30 cellular contexts compared by ENCODE assay signal in the genomic region with DNA sequence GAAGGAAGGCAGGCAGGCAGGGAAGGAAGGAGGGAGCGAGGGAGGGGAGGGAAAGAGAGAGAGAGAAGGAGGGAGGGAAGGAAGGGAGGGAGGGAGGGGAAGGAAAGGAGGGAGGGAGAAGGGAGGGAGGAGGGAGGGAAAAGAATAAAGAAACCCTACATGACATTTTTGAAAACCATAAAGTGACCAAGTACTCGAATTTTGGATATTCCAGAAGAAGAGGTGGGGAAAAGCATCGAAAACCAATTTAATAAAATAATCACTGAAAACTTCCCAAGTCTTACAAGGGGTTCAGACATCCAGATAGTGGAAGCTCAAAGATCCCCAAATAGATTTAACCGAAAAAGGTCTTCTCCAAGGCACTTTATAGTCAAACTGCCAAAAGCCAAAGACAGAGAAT. TPM values are rescaled to one million over a fixed set of nuclear protein-coding genes. Genes with fewer than 3 reads are reported as not detected.
"Had no signal": no experiment of that assay in that cellular context is flagged by ENCODE, and none has a peak within 500 bp of the region (broad histone marks: within the 10 kb centered on the region; RNA-seq: fewer than 3 reads in every experiment).

No MANE protein-coding gene starts in this region.

- H3K4me1 ChIP-seq: stomach, suprapubic skin, testis, thyroid gland, tibial artery, tibial nerve, transverse colon, upper lobe of left lung, upper lobe of right lung, uterus, vagina had no signal

- H3K4me3 ChIP-seq: stomach, suprapubic skin, testis, thoracic aorta, thyroid gland, tibial artery, tibial nerve, transverse colon, upper lobe of left lung, upper lobe of right lung, uterus, vagina had no signal

- H3K9me3 ChIP-seq: stomach, suprapubic skin, testis, thoracic aorta, thyroid gland, tibial nerve, transverse colon, upper lobe of left lung, upper lobe of right lung, uterus, vagina had no signal

- DNase-seq: stimulated activated CD4-positive, alpha-beta T cell treated with anti-CD3 and anti-CD28 coated beads, Interleukin-2, amount 100 ng/mL, for 48 hours; stimulated activated CD4-positive, alpha-beta T cell treated with anti-CD3 and anti-CD28 coated beads, Interleukin-4, amount 100 ng/mL, for 1 hour; stimulated activated CD4-positive, alpha-beta T cell treated with anti-CD3 and anti-CD28 coated beads, Interleukin-4, amount 100 ng/mL, for 24 hours; stimulated activated CD8-positive, alpha-beta memory T cell treated with anti-CD3 and anti-CD28 coated beads, Interleukin-4, amount 100 ng/mL, for 48 hours; stimulated activated naive B cell treated with anti-CD40 and anti-IgM and Interleukin-4, amounts not matched to agents 10 μg/mL and 1 μg/mL and 100 μg/mL, for 72 hours; stimulated activated naive CD4-positive, alpha-beta T cell; stimulated activated naive CD4-positive, alpha-beta T cell treated with Interleukin-2 at 50 U/mL for 16 hours; stimulated activated naive CD8-positive, alpha-beta T cell treated with anti-CD3 and anti-CD28 coated beads, Interleukin-15, amount 100 ng/mL, for 72 hours; stimulated activated naive CD8-positive, alpha-beta T cell treated with anti-CD3 and anti-CD28 coated beads, Interleukin-15, Interleukin-2, amounts not matched to agents 100 U/mL and 50 U/mL, for 24 hours; stomach; substantia nigra; testis; thyroid gland; tibial artery; transverse colon; trophoblast cell; upper lobe of left lung; upper lobe of right lung; uterus had no signal

- ATAC-seq: stimulated activated effector memory CD8-positive, alpha-beta T cell treated with anti-CD3 and anti-CD28 coated beads, Interleukin-12 subunit alpha, Interleukin-12 subunit beta, amount 100 ng/mL, for 72 hours; stimulated activated memory B cell treated with anti-CD40 and anti-IgM and Interleukin-4, amounts not matched to agents 10 μg/mL and 1 μg/mL and 100 μg/mL, for 72 hours; stimulated activated naive B cell treated with anti-CD40 and anti-IgM and Interleukin-4, amounts not matched to agents 10 μg/mL and 1 μg/mL and 100 μg/mL, for 72 hours; stimulated activated naive CD8-positive, alpha-beta T cell treated with anti-CD3 and anti-CD28 coated beads, Interleukin-15, amount 100 ng/mL, for 72 hours; stimulated activated naive CD8-positive, alpha-beta T cell treated with anti-CD3 and anti-CD28 coated beads, Interleukin-15, Interleukin-2, amounts not matched to agents 100 U/mL and 50 U/mL, for 24 hours; upper lobe of right lung had no signal

- H3K27me3 ChIP-seq: stomach, suprapubic skin, testis, thyroid gland, tibial nerve, transverse colon, upper lobe of left lung, upper lobe of right lung, uterus, vagina had no signal

- FAIRE-seq: urothelium cell line had no signal

- H3K36me3 ChIP-seq: stomach, suprapubic skin, thoracic aorta, thyroid gland, tibial artery, tibial nerve, transverse colon, upper lobe of left lung, upper lobe of right lung, uterus, vagina had no signal

- H3K27ac ChIP-seq: stomach, suprapubic skin, testis, thoracic aorta, thyroid gland, tibial artery, tibial nerve, transverse colon, upper lobe of left lung, upper lobe of right lung, uterus, vagina had no signal

RNA-seq across cellular contexts. Expression of a gene that starts 11.7 kb away (rescaled TPM):
- total RNA-seq: stomach, subcutaneous adipose tissue, suprapubic skin, temporal lobe, thoracic aorta, tibial nerve, transverse colon, upper lobe of left lung, upper lobe of right lung, ureter, urinary bladder, vagina had no signal
- polyA plus RNA-seq: urinary bladder had no signal
